Comparison of ENCODE assay signal across 35 cellular contexts in the genomic region with DNA sequence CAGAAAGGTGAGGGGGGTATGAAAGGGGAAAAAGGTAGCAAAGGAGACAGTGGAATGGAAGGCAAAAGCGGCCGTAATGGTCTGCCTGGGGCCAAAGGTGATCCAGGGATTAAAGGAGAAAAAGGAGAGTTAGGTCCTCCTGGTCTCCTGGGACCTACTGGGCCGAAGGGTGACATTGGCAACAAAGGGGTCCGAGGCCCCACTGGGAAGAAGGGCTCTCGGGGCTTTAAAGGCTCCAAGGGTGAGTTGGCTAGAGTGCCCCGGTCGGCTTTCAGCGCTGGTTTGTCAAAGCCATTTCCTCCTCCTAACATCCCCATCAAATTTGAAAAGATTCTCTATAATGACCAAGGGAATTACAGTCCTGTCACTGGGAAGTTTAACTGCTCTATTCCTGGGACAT. TPM values are rescaled to one million over a fixed set of nuclear protein-coding genes. Genes with fewer than 3 reads are reported as not detected.
"Had no signal": no experiment of that assay in that cellular context is flagged by ENCODE, and none has a peak within 500 bp of the region (broad histone marks: within the 10 kb centered on the region; RNA-seq: fewer than 3 reads in every experiment).

No MANE protein-coding gene starts in this region.

- H3K27me3 ChIP-seq: adrenal gland, ascending aorta had no signal

- H3K4me1 ChIP-seq: adrenal gland, ascending aorta had no signal

- DNase-seq: activated B cell treated with CpG ODN at 0.5 μM for 24 hours; activated CD4-positive, alpha-beta memory T cell treated with anti-CD3 and anti-CD28 coated beads for 36 hours; activated CD4-positive, alpha-beta T cell treated with anti-CD3 and anti-CD28 coated beads for 4 hours; activated CD4-positive, alpha-beta T cell treated with anti-CD3 and anti-CD28 coated beads, Interleukin-2, amount 10 ng/mL, durations not matched to agents 24 days and 14 days; activated CD4-positive, alpha-beta T cell treated with anti-CD3 and anti-CD28 coated beads, Interleukin-2, amount 50 U/mL, for 1 hour; activated CD4-positive, alpha-beta T cell treated with anti-CD3 and anti-CD28 coated beads, Interleukin-2, amount 50 U/mL, for 4 hours; activated CD4-positive, CD25-positive, alpha-beta regulatory T cell treated with anti-CD3 and anti-CD28 coated beads, Interleukin-2, amount 50 U/mL, for 72 hours; activated CD8-positive, alpha-beta memory T cell treated with anti-CD3 and anti-CD28 coated beads, Interleukin-2, amount 50 U/mL, for 4 hours; activated CD8-positive, alpha-beta T cell treated with anti-CD3 and anti-CD28 coated beads for 36 hours; activated effector memory CD4-positive, alpha-beta T cell treated with anti-CD3 and anti-CD28 coated beads, Interleukin-2, amount 50 U/mL, for 16 hours; activated gamma-delta T cell treated with Interleukin-2 at 50 U/mL for 16 hours; activated naive CD4-positive, alpha-beta T cell; activated naive CD4-positive, alpha-beta T cell treated with anti-CD3 and anti-CD28 coated beads for 36 hours; activated naive CD4-positive, alpha-beta T cell treated with anti-CD3 and anti-CD28 coated beads, Interleukin-2, amount 50 U/mL, for 16 hours; activated naive CD8-positive, alpha-beta T cell treated with anti-CD3 and anti-CD28 coated beads for 36 hours; activated T-cell treated with anti-CD3 and anti-CD28 coated beads for 4 hours; activated T-cell treated with anti-CD3 and anti-CD28 coated beads, Interleukin-2, amount 50 U/mL, for 1 hour; activated T-cell treated with anti-CD3 and anti-CD28 coated beads, Interleukin-2, amount 50 U/mL, for 4 hours; activated T-cell treated with anti-CD3 and anti-CD28 coated beads, Interleukin-2, amount 50 U/mL, for 72 hours; adrenal gland; amniotic stem cell; anterior cingulate cortex; central memory CD4-positive, alpha-beta T cell; T-helper 1 cell; T-helper 2 cell; T-helper 9 cell had no signal

- H3K4me3 ChIP-seq: adrenal gland, ascending aorta had no signal

- H3K9me3 ChIP-seq: adrenal gland, ascending aorta had no signal

- H3K36me3 ChIP-seq: adrenal gland, ascending aorta had no signal

- FAIRE-seq: TTC549 had no signal

- H3K27ac ChIP-seq: adrenal gland, ascending aorta, VCaP had no signal

RNA-seq across cellular contexts. Expression of a gene that starts 6.7 kb away (rescaled TPM):
- total RNA-seq: activated B cell treated with CpG ODN at 0.5 μM for 24 hours; activated CD4-positive, alpha-beta memory T cell treated with anti-CD3 and anti-CD28 coated beads for 36 hours; activated CD4-positive, alpha-beta T cell treated with anti-CD3 and anti-CD28 coated beads, Interleukin-2, amount 10 ng/mL, durations not matched to agents 24 days and 14 days; activated CD8-positive, alpha-beta memory T cell treated with anti-CD3 and anti-CD28 coated beads for 36 hours; activated CD8-positive, alpha-beta T cell treated with anti-CD3 and anti-CD28 coated beads for 36 hours; activated naive CD4-positive, alpha-beta T cell treated with anti-CD3 and anti-CD28 coated beads for 36 hours; activated naive CD4-positive, alpha-beta T cell treated with anti-CD3 and anti-CD28 coated beads, Interleukin-2, amount 50 U/mL, for 72 hours; activated naive CD8-positive, alpha-beta T cell treated with anti-CD3 and anti-CD28 coated beads for 36 hours; activated T-cell treated with anti-CD3 and anti-CD28 coated beads, Interleukin-2, amount 50 U/mL, for 4 hours; activated T-cell treated with anti-CD3 and anti-CD28 coated beads, Interleukin-2, amount 50 U/mL, for 72 hours; activated T-helper 1 cell treated with anti-CD3 and anti-CD28 coated beads, Interleukin-12 subunit alpha, Interleukin-12 subunit beta, Interleukin-2, Interleukin-4 antibody, amounts not matched to agents 30 ng/mL and 10 ng/mL and 1 ng/mL, durations not matched to agents 14 hours and 24 hours and 36 hours; activated T-helper 17 cell treated with anti-CD3 and anti-CD28 coated beads, Interleukin-2, amount 50 U/mL, for 72 hours; adrenal gland; ascending aorta; cardiac septum; cerebellum had no signal
- polyA plus RNA-seq: adrenal gland had no signal
